8 cellular contexts compared by ENCODE assay signal in genomic region chr14:54366726-54367707, GRCh38. TPM values are rescaled to one million over a fixed set of nuclear protein-coding genes. Genes with fewer than 3 reads are reported as not detected.
DNase-seq lines count a peak whose midpoint lies in the region; ATAC-seq lines count a peak whose summit lies in the region.

No MANE protein-coding gene starts in this region.

- no peaks in the 10 kb centered on the region for H3K36me3 Mint-ChIP-seq in activated naive CD4-positive, alpha-beta T cell treated with anti-CD3 and anti-CD28 coated beads, Interleukin-2, amount 10 ng/mL, durations not matched to agents 7 days and 5 days

- DNase-seq in NCI-H2107 treated with DMSO at 0.1 percent for 48 hours (lab: John Stamatoyannopoulos, UW; ENCODE audit: unreplicated experiment) (peak; percentile 9), NCI-H2107 (lab: John Stamatoyannopoulos, UW) (no peak), NCI-H524 (lab: John Stamatoyannopoulos, UW) (peak; percentile 55 to 80), Right ventricle myocardium superior (no peak), posterior cingulate gyrus (peak in 7 of 10 donors; percentile 41 to 93 (median 51))
- DNase-seq in activated naive CD4-positive, alpha-beta T cell treated with anti-CD3 and anti-CD28 coated beads, Interleukin-2, amount 10 ng/mL, durations not matched to agents 7 days and 5 days = peak; percentile 52

- no peaks in the 10 kb centered on the region for H3K9me3 Mint-ChIP-seq in activated naive CD4-positive, alpha-beta T cell treated with anti-CD3 and anti-CD28 coated beads, Interleukin-2, amount 10 ng/mL, durations not matched to agents 7 days and 5 days

- H3K4me3 Mint-ChIP-seq in activated naive CD4-positive, alpha-beta T cell treated with anti-CD3 and anti-CD28 coated beads, Interleukin-2, amount 10 ng/mL, durations not matched to agents 7 days and 5 days = no peak overlapping the region

- peak; percentile 72 for ATAC-seq in HG02798 (IDR thresholded peaks at IDR 0.05; ENCODE audit: poor library complexity, unreplicated experiment)
- peak; percentile 63 for ATAC-seq in Right ventricle myocardium superior (ENCODE audit: poor library complexity)
- no peak for ATAC-seq in HG03175 (IDR thresholded peaks at IDR 0.05; ENCODE audit: unreplicated experiment)

- intact Hi-C loops in Right ventricle myocardium superior (cut with DNase I) (no loop called here), posterior cingulate gyrus (cut with DNase I) (loop anchor here (5.0 kb wide), 1 partner anchor 55 kb away; no protein-coding TSS in a partner anchor)

- H3K27me3 Mint-ChIP-seq in activated naive CD4-positive, alpha-beta T cell treated with anti-CD3 and anti-CD28 coated beads, Interleukin-2, amount 10 ng/mL, durations not matched to agents 7 days and 5 days = peaks cover 14% of the 10 kb centered on the region

- no peak overlapping the region for H3K27ac Mint-ChIP-seq in activated naive CD4-positive, alpha-beta T cell treated with anti-CD3 and anti-CD28 coated beads, Interleukin-2, amount 10 ng/mL, durations not matched to agents 7 days and 5 days

- CTCF ChIA-PET in activated naive CD4-positive, alpha-beta T cell treated with anti-CD3 and anti-CD28 coated beads, Interleukin-2, amount 10 ng/mL, durations not matched to agents 7 days and 5 days (lab: Charles Lee) = no interaction called here

- no peaks in the 10 kb centered on the region for H3K4me1 Mint-ChIP-seq in activated naive CD4-positive, alpha-beta T cell treated with anti-CD3 and anti-CD28 coated beads, Interleukin-2, amount 10 ng/mL, durations not matched to agents 7 days and 5 days

RNA-seq across cellular contexts. Expression of gene CDKN3, which starts 29.8 kb away (rescaled TPM):
- 5.2 TPM for total RNA-seq in Right ventricle myocardium superior

Comparison
In these comparisons a context has a peak if more than half of its experiments do, and no peak if none do; other contexts are left out.
1. DNase-seq: peak in NCI-H2107 treated with DMSO at 0.1 percent for 48 hours (single experiment), NCI-H524 (2 of 2), activated naive CD4-positive, alpha-beta T cell treated with anti-CD3 and anti-CD28 coated beads, Interleukin-2, amount 10 ng/mL, durations not matched to agents 7 days and 5 days (single experiment) and posterior cingulate gyrus (7 of 10); none in NCI-H2107 (single experiment) and Right ventricle myocardium superior (single experiment).